Comparison of ENCODE assay signal across 13 cellular contexts in genomic region chr1:78834201-78834741, GRCh38.
DNase-seq lines count a peak whose midpoint lies in the region; ATAC-seq and TF ChIP-seq lines count a peak whose summit lies in the region.
"Had no signal": no experiment of that assay in that cellular context is flagged by ENCODE, and none has a peak within 500 bp of the region (broad histone marks: within the 10 kb centered on the region; RNA-seq: fewer than 3 reads in every experiment).

No MANE protein-coding gene starts in this region.

- no peak for DNase-seq in stimulated activated naive CD8-positive, alpha-beta T cell treated with anti-CD3 and anti-CD28 coated beads, Interleukin-15, amount 100 ng/mL, for 72 hours
- DNase-seq in stimulated activated naive CD8-positive, alpha-beta T cell treated with anti-CD3 and anti-CD28 coated beads, Interleukin-15, Interleukin-2, amounts not matched to agents 100 U/mL and 50 U/mL, for 24 hours: no peak
- no peak for DNase-seq in stimulated activated CD4-positive, alpha-beta T cell treated with anti-CD3 and anti-CD28 coated beads, Interleukin-4, amount 100 ng/mL, for 1 hour
- DNase-seq in Right ventricle myocardium inferior (ENCODE audit: missing footprints): no peak
- no peak for DNase-seq in heart right ventricle
- DNase-seq: activated CD4-positive, alpha-beta memory T cell treated with anti-CD3 and anti-CD28 coated beads, Interleukin-2, amount 10 ng/mL, durations not matched to agents 7 days and 5 days; activated naive CD8-positive, alpha-beta T cell treated with anti-CD3 and anti-CD28 coated beads, Interleukin-2, amount 10 ng/mL, durations not matched to agents 7 days and 5 days; H7; KG1 had no signal

- peak; percentile 93 for ATAC-seq in stimulated activated naive CD8-positive, alpha-beta T cell treated with anti-CD3 and anti-CD28 coated beads, Interleukin-15, amount 100 ng/mL, for 72 hours
- no peak for ATAC-seq in stimulated activated naive CD8-positive, alpha-beta T cell treated with anti-CD3 and anti-CD28 coated beads, Interleukin-15, Interleukin-2, amounts not matched to agents 100 U/mL and 50 U/mL, for 24 hours
- ATAC-seq in HG02588 (IDR thresholded peaks at IDR 0.05; ENCODE audit: unreplicated experiment) (peak; percentile 45), HG03565 (IDR thresholded peaks at IDR 0.05; ENCODE audit: unreplicated experiment) (peak; percentile 79), HG02840 (IDR thresholded peaks at IDR 0.05; ENCODE audit: low FRiP score, unreplicated experiment) (no peak), Right ventricle myocardium inferior (no peak), heart right ventricle (no peak)

- H3K27ac Mint-ChIP-seq in stimulated activated naive CD8-positive, alpha-beta T cell treated with anti-CD3 and anti-CD28 coated beads, Interleukin-15, amount 100 ng/mL, for 72 hours: no peak overlapping the region
- H3K27ac Mint-ChIP-seq: activated CD4-positive, alpha-beta memory T cell treated with anti-CD3 and anti-CD28 coated beads, Interleukin-2, amount 10 ng/mL, durations not matched to agents 7 days and 5 days; activated naive CD8-positive, alpha-beta T cell treated with anti-CD3 and anti-CD28 coated beads, Interleukin-2, amount 10 ng/mL, durations not matched to agents 7 days and 5 days; memory B cell had no signal

- no peaks in the 10 kb centered on the region for H3K36me3 ChIP-seq in heart right ventricle

- TF ChIP-seq CTCF in heart right ventricle (IDR thresholded peaks at IDR 0.05): no peak

- H3K27ac ChIP-seq in heart right ventricle: no peak overlapping the region

- H3K4me1 ChIP-seq in heart right ventricle: peaks cover 0 to 7% (median 0%) of the 10 kb centered on the region in 9 donors

- H3K4me3 Mint-ChIP-seq in stimulated activated naive CD8-positive, alpha-beta T cell treated with anti-CD3 and anti-CD28 coated beads, Interleukin-15, amount 100 ng/mL, for 72 hours: no peak overlapping the region
- H3K4me3 Mint-ChIP-seq: activated CD4-positive, alpha-beta memory T cell treated with anti-CD3 and anti-CD28 coated beads, Interleukin-2, amount 10 ng/mL, durations not matched to agents 7 days and 5 days; activated naive CD8-positive, alpha-beta T cell treated with anti-CD3 and anti-CD28 coated beads, Interleukin-2, amount 10 ng/mL, durations not matched to agents 7 days and 5 days; memory B cell had no signal

- no peaks in the 10 kb centered on the region for H3K9me3 Mint-ChIP-seq in stimulated activated naive CD8-positive, alpha-beta T cell treated with anti-CD3 and anti-CD28 coated beads, Interleukin-15, amount 100 ng/mL, for 72 hours
- H3K9me3 Mint-ChIP-seq: activated CD4-positive, alpha-beta memory T cell treated with anti-CD3 and anti-CD28 coated beads, Interleukin-2, amount 10 ng/mL, durations not matched to agents 7 days and 5 days; activated naive CD8-positive, alpha-beta T cell treated with anti-CD3 and anti-CD28 coated beads, Interleukin-2, amount 10 ng/mL, durations not matched to agents 7 days and 5 days; memory B cell had no signal

- H3K4me1 Mint-ChIP-seq in stimulated activated naive CD8-positive, alpha-beta T cell treated with anti-CD3 and anti-CD28 coated beads, Interleukin-15, amount 100 ng/mL, for 72 hours: peaks cover 19% of the 10 kb centered on the region

- peaks cover 12% of the 10 kb centered on the region for H3K27me3 Mint-ChIP-seq in stimulated activated naive CD8-positive, alpha-beta T cell treated with anti-CD3 and anti-CD28 coated beads, Interleukin-15, amount 100 ng/mL, for 72 hours
- H3K27me3 Mint-ChIP-seq: activated CD4-positive, alpha-beta memory T cell treated with anti-CD3 and anti-CD28 coated beads, Interleukin-2, amount 10 ng/mL, durations not matched to agents 7 days and 5 days; memory B cell had no signal

- H3K4me3 ChIP-seq in heart right ventricle: no peak overlapping the region

- H3K9me3 ChIP-seq in heart right ventricle: no peaks in the 10 kb centered on the region

- 94 to 96% methylated on average over 4 of the region's 4 CpGs for WGBS in heart right ventricle, 2 donors

- intact Hi-C loops in Right ventricle myocardium inferior (cut with DNase I) (loop anchor here (10.0 kb wide), 1 partner anchor 1381 kb away; no protein-coding TSS in a partner anchor), heart right ventricle (cut with DNase I) (loop anchor here in 1 of 10 donors (10.0 kb wide), 1 partner anchor 521 kb away; no protein-coding TSS in a partner anchor)

- no peaks in the 10 kb centered on the region for H3K27me3 ChIP-seq in heart right ventricle

Comparison
In these comparisons a context has a peak if more than half of its experiments do, and no peak if none do; other contexts are left out.
1. ATAC-seq: peak in stimulated activated naive CD8-positive, alpha-beta T cell treated with anti-CD3 and anti-CD28 coated beads, Interleukin-15, amount 100 ng/mL, for 72 hours (single experiment), HG02588 (single experiment) and HG03565 (single experiment); none in stimulated activated naive CD8-positive, alpha-beta T cell treated with anti-CD3 and anti-CD28 coated beads, Interleukin-15, Interleukin-2, amounts not matched to agents 100 U/mL and 50 U/mL, for 24 hours (single experiment), HG02840 (single experiment), Right ventricle myocardium inferior (single experiment) and heart right ventricle (0 of 8).